In the genomic region with DNA sequence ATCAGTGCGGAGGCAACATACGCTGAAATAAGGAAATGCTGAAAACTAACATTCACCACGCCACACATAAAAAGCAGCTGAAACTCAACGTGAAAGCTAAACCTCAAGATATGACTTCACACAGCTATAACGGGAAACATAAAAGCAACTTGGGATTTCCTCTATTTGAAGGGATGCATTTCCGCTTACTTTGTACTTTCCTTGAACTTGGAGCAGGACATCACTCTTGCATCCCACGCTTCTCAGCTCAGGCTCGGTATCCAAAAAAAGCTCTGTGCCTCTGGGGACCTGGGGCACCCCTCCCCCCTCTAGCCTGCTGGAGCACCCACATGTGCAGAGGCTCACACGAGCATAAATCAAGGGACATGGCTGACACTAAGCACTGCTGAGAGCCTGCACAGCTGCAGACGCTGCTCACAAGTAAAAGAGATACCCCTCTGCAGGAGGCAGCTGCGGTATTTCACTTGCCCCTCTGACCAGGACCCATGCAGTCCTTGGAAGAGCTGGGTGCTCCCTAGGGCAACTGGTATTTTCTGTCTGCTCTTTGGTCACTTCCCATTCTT, we compare ENCODE assay signal across 8 cellular contexts. TPM values are rescaled to one million over a fixed set of nuclear protein-coding genes. Genes with fewer than 3 reads are reported as not detected.
A peak's percentile ranks its signal among the peaks of the same experiment; 100 is the strongest.
DNase-seq lines count a peak whose midpoint lies in the region; ATAC-seq lines count a peak whose summit lies in the region.

No MANE protein-coding gene starts in this region.

- peaks cover 7% of the 10 kb centered on the region for H3K4me1 Mint-ChIP-seq in activated naive CD8-positive, alpha-beta T cell (ENCODE audit: low read depth)
- peaks cover 0 to 7% (median under 1%) of the 10 kb centered on the region in 4 donors for H3K4me1 Mint-ChIP-seq in CD4-positive, alpha-beta memory T cell

- CTCF ChIA-PET in CD4-positive, alpha-beta memory T cell (lab: Charles Lee; ENCODE audit: partially characterized antibody) = interaction anchor here (0.8 kb wide), 1 partner anchor 13 kb away, joined by 3 read pairs; no protein-coding TSS in a partner anchor

- no peaks in the 10 kb centered on the region for H3K27me3 Mint-ChIP-seq in activated naive CD8-positive, alpha-beta T cell
- peaks cover 8 to 14% of the 10 kb centered on the region in 2 donors for H3K27me3 Mint-ChIP-seq in CD4-positive, alpha-beta memory T cell

- intact Hi-C loops in CD4-positive, alpha-beta memory T cell (cut with micrococcal nuclease) = no loop called here

- POLR2A ChIA-PET in CD4-positive, alpha-beta memory T cell (lab: Charles Lee; ENCODE audit: partially characterized antibody) = no interaction called here

- H3K4me3 Mint-ChIP-seq in activated naive CD8-positive, alpha-beta T cell = peak overlapping the region; percentile 9
- no peak overlapping the region for H3K4me3 Mint-ChIP-seq in CD4-positive, alpha-beta memory T cell

- H3K4me3 ChIP-seq in muscle layer of colon (ENCODE audit: low read depth in 1 of 2, low read length in 2 of 2) = peak overlapping the region in 1 of 2 donors; percentile 48
- no peak overlapping the region for H3K4me3 ChIP-seq in CD4-positive, alpha-beta memory T cell (ENCODE audit: low read length in 2 of 2)

- H3K27me3 ChIP-seq in muscle layer of colon (ENCODE audit: control insufficient read depth in 1 of 2, insufficient read depth in 2 of 2, low read length in 2 of 2) = no peaks in the 10 kb centered on the region
- H3K27me3 ChIP-seq in CD4-positive, alpha-beta memory T cell (ENCODE audit: insufficient read depth, low read length) = peaks cover 3% of the 10 kb centered on the region

- H3K27ac ChIP-seq in muscle layer of colon (ENCODE audit: low read depth, low read length) = peak overlapping the region; percentile 35
- no peak overlapping the region for H3K27ac ChIP-seq in CD4-positive, alpha-beta memory T cell (ENCODE audit: low read depth, low read length)

- H3K36me3 ChIP-seq in muscle layer of colon (ENCODE audit: insufficient read depth, low read length) = no peaks in the 10 kb centered on the region
- H3K36me3 ChIP-seq in CD4-positive, alpha-beta memory T cell (ENCODE audit: insufficient read depth, low read length) = no peaks in the 10 kb centered on the region

- H3K4me1 ChIP-seq in muscle layer of colon (ENCODE audit: insufficient read depth, low read length) = peaks cover 48% of the 10 kb centered on the region
- no peaks in the 10 kb centered on the region for H3K4me1 ChIP-seq in CD4-positive, alpha-beta memory T cell (ENCODE audit: insufficient read depth, low read length)

- no peak overlapping the region for H3K9ac ChIP-seq in muscle layer of colon (ENCODE audit: low read length)

- DNase-seq in COLO829 (ENCODE audit: low spot score) (peak; percentile 36), NOMO-1 treated with dmso at 0.1 percent for 144 hours (lab: John Stamatoyannopoulos, UW; ENCODE audit: unreplicated experiment) (no peak), midbrain (lab: John Stamatoyannopoulos, UW) (no peak)
- no peak for DNase-seq in CD4-positive, alpha-beta memory T cell

- no peaks in the 10 kb centered on the region for H3K9me3 Mint-ChIP-seq in activated naive CD8-positive, alpha-beta T cell (ENCODE audit: low read depth)
- H3K9me3 Mint-ChIP-seq in CD4-positive, alpha-beta memory T cell = peaks cover 0 to 2% (median 0%) of the 10 kb centered on the region in 8 donors

- H3K9me3 ChIP-seq in muscle layer of colon (ENCODE audit: low read length) = no peaks in the 10 kb centered on the region
- no peaks in the 10 kb centered on the region for H3K9me3 ChIP-seq in CD4-positive, alpha-beta memory T cell (ENCODE audit: control insufficient read depth in 1 of 2, low read length in 2 of 2)

- no peak overlapping the region for H3K27ac Mint-ChIP-seq in activated naive CD8-positive, alpha-beta T cell
- no peak overlapping the region for H3K27ac Mint-ChIP-seq in CD4-positive, alpha-beta memory T cell

- no peaks in the 10 kb centered on the region for H3K36me3 Mint-ChIP-seq in activated naive CD8-positive, alpha-beta T cell
- no peaks in the 10 kb centered on the region for H3K36me3 Mint-ChIP-seq in CD4-positive, alpha-beta memory T cell

- ATAC-seq in GM19328 (IDR thresholded peaks at IDR 0.05; ENCODE audit: unreplicated experiment) = peak; percentile 76
- peak; percentile 83 for ATAC-seq in HG03175 (IDR thresholded peaks at IDR 0.05; ENCODE audit: unreplicated experiment)

RNA-seq across cellular contexts. Expression of a gene that starts 34.2 kb away (rescaled TPM):
- under 1 TPM in 1 of 2 experiments, not detected in 1; 0.25 TPM for total RNA-seq in CD4-positive, alpha-beta memory T cell
- under 1 TPM in 1 of 2 donors, not detected in 1; 0.13 TPM for polyA plus RNA-seq in CD4-positive, alpha-beta memory T cell
